Comparison of ENCODE assay signal across 4 cellular contexts in the genomic region with DNA sequence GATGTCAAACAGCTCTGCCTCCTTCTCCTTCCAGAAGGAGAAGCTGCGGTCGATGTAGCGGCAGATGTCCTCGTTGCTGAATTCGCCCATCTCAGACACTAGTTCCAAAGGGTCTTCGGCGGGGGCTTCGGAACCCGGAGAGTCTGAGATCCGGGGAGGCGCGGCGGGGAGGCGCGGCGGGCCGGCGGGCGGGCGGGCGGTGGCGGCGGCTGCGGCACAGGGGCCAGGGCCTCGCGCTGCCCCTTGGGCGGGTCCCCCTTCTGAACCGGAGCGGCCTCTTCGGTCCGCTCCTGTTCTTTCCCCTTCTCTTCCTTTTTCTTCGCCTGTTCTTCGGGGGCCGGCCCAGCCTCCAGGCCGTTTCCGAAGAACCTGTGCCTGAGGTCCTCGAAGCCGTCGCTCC. TPM values are rescaled to one million over a fixed set of nuclear protein-coding genes. Genes with fewer than 3 reads are reported as not detected.
"Had no signal": no experiment of that assay in that cellular context is flagged by ENCODE, and none has a peak within 500 bp of the region (broad histone marks: within the 10 kb centered on the region; RNA-seq: fewer than 3 reads in every experiment).

No MANE protein-coding gene starts in this region.

RNA-seq across cellular contexts. Expression of a gene that starts 25.5 kb away (rescaled TPM):
- polyA plus RNA-seq: adipose tissue, adrenal gland, aorta, cardiac muscle cell had no signal

RNA-seq across cellular contexts. Expression of a gene that starts 48.0 kb away (rescaled TPM):
- polyA plus RNA-seq: adipose tissue, adrenal gland, aorta, cardiac muscle cell had no signal
